In the genomic region with DNA sequence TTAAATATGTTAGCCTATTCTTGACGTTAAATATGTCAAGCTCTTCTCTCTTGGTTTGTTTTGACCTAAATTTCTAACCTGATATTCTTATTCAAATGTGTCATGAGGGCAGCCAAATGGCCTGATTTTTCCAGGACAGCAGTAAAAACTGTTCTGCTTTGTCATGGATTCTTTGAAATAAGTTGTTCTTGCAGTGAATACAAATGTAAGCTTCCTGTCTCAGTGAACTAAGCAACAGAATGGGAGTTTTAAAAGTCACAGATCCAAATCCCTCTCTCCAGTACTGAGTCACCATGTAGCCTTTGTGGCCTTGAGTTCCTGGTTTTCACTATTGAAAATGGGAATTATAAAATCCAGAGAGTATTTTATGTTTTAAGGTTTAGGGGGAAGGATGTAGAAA, we compare ENCODE assay signal across 22 cellular contexts.
"Had no signal": no experiment of that assay in that cellular context is flagged by ENCODE, and none has a peak within 500 bp of the region (broad histone marks: within the 10 kb centered on the region; RNA-seq: fewer than 3 reads in every experiment).

No MANE protein-coding gene starts in this region.

- H3K9me3 Mint-ChIP-seq: activated CD4-positive, alpha-beta T cell treated with anti-CD3 and anti-CD28 coated beads, Interleukin-2, amount 10 ng/mL, durations not matched to agents 24 days and 14 days; activated naive CD4-positive, alpha-beta T cell treated with anti-CD3 and anti-CD28 coated beads, Interleukin-2, amount 10 ng/mL, durations not matched to agents 7 days and 5 days; stimulated activated naive CD8-positive, alpha-beta T cell treated with anti-CD3 and anti-CD28 coated beads, Interleukin-15, amount 100 ng/mL, for 72 hours had no signal

- H3K4me3 Mint-ChIP-seq: activated CD4-positive, alpha-beta T cell treated with anti-CD3 and anti-CD28 coated beads, Interleukin-2, amount 10 ng/mL, durations not matched to agents 24 days and 14 days; activated CD8-positive, alpha-beta memory T cell treated with anti-CD3 and anti-CD28 coated beads, Interleukin-2, amount 10 ng/mL, durations not matched to agents 7 days and 5 days; activated CD8-positive, alpha-beta T cell treated with anti-CD3 and anti-CD28 coated beads for 36 hours; activated naive CD4-positive, alpha-beta T cell treated with anti-CD3 and anti-CD28 coated beads, Interleukin-2, amount 10 ng/mL, durations not matched to agents 7 days and 5 days; dendritic cell treated with granulocyte-macrophage colony-stimulating factor and Interleukin-4, amounts not matched to agents 40 ng/mL and 50 ng/mL, for 4 days; naive B cell; stimulated activated effector memory CD8-positive, alpha-beta T cell treated with anti-CD3 and anti-CD28 coated beads, Interleukin-12 subunit alpha, Interleukin-12 subunit beta, amount 100 ng/mL, for 72 hours; stimulated activated naive CD8-positive, alpha-beta T cell treated with anti-CD3 and anti-CD28 coated beads, Interleukin-15, amount 100 ng/mL, for 72 hours had no signal

- H3K27ac ChIP-seq: cardiac muscle cell, foreskin keratinocyte, lower lobe of right lung, right atrium auricular region, tibial artery had no signal

- H3K4me3 ChIP-seq: cardiac muscle cell, lower lobe of right lung, right atrium auricular region, tibial artery had no signal

- H3K27me3 ChIP-seq: cardiac muscle cell, foreskin keratinocyte, right atrium auricular region, tibial artery had no signal

- DNase-seq: activated CD4-positive, alpha-beta T cell treated with anti-CD3 and anti-CD28 coated beads, Interleukin-2, amount 10 ng/mL, durations not matched to agents 24 days and 14 days; activated CD8-positive, alpha-beta memory T cell treated with anti-CD3 and anti-CD28 coated beads, Interleukin-2, amount 10 ng/mL, durations not matched to agents 7 days and 5 days; activated CD8-positive, alpha-beta T cell treated with anti-CD3 and anti-CD28 coated beads for 36 hours; activated effector memory CD4-positive, alpha-beta T cell treated with anti-CD3 and anti-CD28 coated beads, Interleukin-2, amount 50 U/mL, for 16 hours; activated naive CD4-positive, alpha-beta T cell treated with anti-CD3 and anti-CD28 coated beads, Interleukin-2, amount 10 ng/mL, durations not matched to agents 7 days and 5 days; activated T-cell treated with anti-CD3 and anti-CD28 coated beads for 4 hours; effector CD4-positive, alpha-beta T cell; foreskin keratinocyte; kidney; lower lobe of right lung; naive B cell; stimulated activated CD4-positive, alpha-beta T cell treated with anti-CD3 and anti-CD28 coated beads, Interleukin-12 subunit alpha, Interleukin-12 subunit beta, amount 100 ng/mL, for 4 hours; stimulated activated naive CD8-positive, alpha-beta T cell treated with anti-CD3 and anti-CD28 coated beads, Interleukin-15, amount 100 ng/mL, for 72 hours; T-helper 2 cell; tibial artery had no signal

- H3K27me3 Mint-ChIP-seq: activated CD4-positive, alpha-beta T cell treated with anti-CD3 and anti-CD28 coated beads, Interleukin-2, amount 10 ng/mL, durations not matched to agents 24 days and 14 days; activated CD8-positive, alpha-beta memory T cell treated with anti-CD3 and anti-CD28 coated beads, Interleukin-2, amount 10 ng/mL, durations not matched to agents 7 days and 5 days; activated CD8-positive, alpha-beta T cell treated with anti-CD3 and anti-CD28 coated beads for 36 hours; activated naive CD4-positive, alpha-beta T cell treated with anti-CD3 and anti-CD28 coated beads, Interleukin-2, amount 10 ng/mL, durations not matched to agents 7 days and 5 days; dendritic cell treated with granulocyte-macrophage colony-stimulating factor and Interleukin-4, amounts not matched to agents 40 ng/mL and 50 ng/mL, for 4 days; naive B cell; progenitor cell of endocrine pancreas; stimulated activated naive CD8-positive, alpha-beta T cell treated with anti-CD3 and anti-CD28 coated beads, Interleukin-15, amount 100 ng/mL, for 72 hours had no signal

- H3K36me3 Mint-ChIP-seq: activated CD8-positive, alpha-beta memory T cell treated with anti-CD3 and anti-CD28 coated beads, Interleukin-2, amount 10 ng/mL, durations not matched to agents 7 days and 5 days; activated naive CD4-positive, alpha-beta T cell treated with anti-CD3 and anti-CD28 coated beads, Interleukin-2, amount 10 ng/mL, durations not matched to agents 7 days and 5 days; naive B cell; stimulated activated effector memory CD8-positive, alpha-beta T cell treated with anti-CD3 and anti-CD28 coated beads, Interleukin-12 subunit alpha, Interleukin-12 subunit beta, amount 100 ng/mL, for 72 hours had no signal

- H3K9me3 ChIP-seq: tibial artery had no signal

- H3K4me1 Mint-ChIP-seq: activated CD4-positive, alpha-beta T cell treated with anti-CD3 and anti-CD28 coated beads, Interleukin-2, amount 10 ng/mL, durations not matched to agents 24 days and 14 days; activated CD8-positive, alpha-beta memory T cell treated with anti-CD3 and anti-CD28 coated beads, Interleukin-2, amount 10 ng/mL, durations not matched to agents 7 days and 5 days; activated naive CD4-positive, alpha-beta T cell treated with anti-CD3 and anti-CD28 coated beads, Interleukin-2, amount 10 ng/mL, durations not matched to agents 7 days and 5 days; naive B cell; stimulated activated effector memory CD8-positive, alpha-beta T cell treated with anti-CD3 and anti-CD28 coated beads, Interleukin-12 subunit alpha, Interleukin-12 subunit beta, amount 100 ng/mL, for 72 hours; stimulated activated naive CD8-positive, alpha-beta T cell treated with anti-CD3 and anti-CD28 coated beads, Interleukin-15, amount 100 ng/mL, for 72 hours had no signal

- ATAC-seq: activated CD4-positive, CD25-positive, alpha-beta regulatory T cell treated with anti-CD3 and anti-CD28 coated beads, Interleukin-2, amount 50 U/mL, for 24 hours; activated CD8-positive, alpha-beta memory T cell treated with anti-CD3 and anti-CD28 coated beads, Interleukin-2, amount 10 ng/mL, durations not matched to agents 7 days and 5 days; activated CD8-positive, alpha-beta T cell treated with anti-CD3 and anti-CD28 coated beads for 36 hours; foreskin keratinocyte; left lobe of liver; lower lobe of right lung; stimulated activated effector memory CD8-positive, alpha-beta T cell treated with anti-CD3 and anti-CD28 coated beads, Interleukin-12 subunit alpha, Interleukin-12 subunit beta, amount 100 ng/mL, for 72 hours; stimulated activated naive CD8-positive, alpha-beta T cell treated with anti-CD3 and anti-CD28 coated beads, Interleukin-15, amount 100 ng/mL, for 72 hours had no signal

- FAIRE-seq: kidney had no signal

- H3K36me3 ChIP-seq: cardiac muscle cell, lower lobe of right lung, right atrium auricular region, tibial artery had no signal

- H3K27ac Mint-ChIP-seq: activated CD4-positive, alpha-beta T cell treated with anti-CD3 and anti-CD28 coated beads, Interleukin-2, amount 10 ng/mL, durations not matched to agents 24 days and 14 days; activated CD8-positive, alpha-beta memory T cell treated with anti-CD3 and anti-CD28 coated beads, Interleukin-2, amount 10 ng/mL, durations not matched to agents 7 days and 5 days; activated CD8-positive, alpha-beta T cell treated with anti-CD3 and anti-CD28 coated beads for 36 hours; activated naive CD4-positive, alpha-beta T cell treated with anti-CD3 and anti-CD28 coated beads, Interleukin-2, amount 10 ng/mL, durations not matched to agents 7 days and 5 days; dendritic cell treated with granulocyte-macrophage colony-stimulating factor and Interleukin-4, amounts not matched to agents 40 ng/mL and 50 ng/mL, for 4 days; naive B cell; progenitor cell of endocrine pancreas; stimulated activated effector memory CD8-positive, alpha-beta T cell treated with anti-CD3 and anti-CD28 coated beads, Interleukin-12 subunit alpha, Interleukin-12 subunit beta, amount 100 ng/mL, for 72 hours; stimulated activated naive CD8-positive, alpha-beta T cell treated with anti-CD3 and anti-CD28 coated beads, Interleukin-15, amount 100 ng/mL, for 72 hours had no signal

- H3K4me1 ChIP-seq: foreskin keratinocyte, lower lobe of right lung, right atrium auricular region had no signal
